Comparison of ENCODE assay signal across 23 cellular contexts in genomic region chr11:119880143-119880542, GRCh38.
DNase-seq lines count a peak whose midpoint lies in the region; ATAC-seq and TF ChIP-seq lines count a peak whose summit lies in the region.
"Had no signal": no experiment of that assay in that cellular context is flagged by ENCODE, and none has a peak within 500 bp of the region (broad histone marks: within the 10 kb centered on the region; RNA-seq: fewer than 3 reads in every experiment).

No MANE protein-coding gene starts in this region.

- no peak overlapping the region for H2BK120ac ChIP-seq in H9 (ENCODE audit: low read depth, low read length, poor library complexity, severe bottlenecking)

- no peaks in the 10 kb centered on the region for H3K79me1 ChIP-seq in H9 (ENCODE audit: insufficient read depth, low read depth, low read length, poor library complexity, severe bottlenecking)

- DNase-seq in ELF-1 (ENCODE audit: low read depth, low spot score), result peak; percentile 17
- DNase-seq in H9, result peak; percentile 52
- DNase-seq in left colon, result peak in 1 of 2 donors; percentile 23
- no peak for DNase-seq in progenitor cell of endocrine pancreas (ENCODE audit: low spot score, unreplicated experiment)
- no peak for DNase-seq in NCI-H524 treated with DMSO at 0.1 percent for 48 hours (lab: John Stamatoyannopoulos, UW)
- no peak for DNase-seq in NCI-H1694 treated with DMSO at 0.1 percent for 48 hours (lab: John Stamatoyannopoulos, UW)
- DNase-seq in ACHN, result no peak
- DNase-seq: CD4-positive, alpha-beta T cell; COR-L47; DMS 273 treated with DMSO at 0.1 percent for 48 hours; DMS79 treated with DMSO at 0.1 percent for 48 hours; GOT3; HFFc6; Kasumi-1; NCI-H2081; NCI-H2171; NCI-H345; NCI-H526; SHP77 treated with DMSO at 0.1 percent for 48 hours; SW 1271 had no signal

- no CpG with 5 or more reads among the region's 4 CpGs for WGBS in H9 (ENCODE audit: extremely low coverage, insufficient read length, low lambda C conversion rate)

- intact Hi-C loops in left colon (cut with DNase I, micrococcal nuclease), result no loop called here

- no peaks in the 10 kb centered on the region for H3K23me2 ChIP-seq in H9 (ENCODE audit: insufficient read length, low read depth, low read length, poor library complexity, severe bottlenecking)

- peak; percentile 62 for ATAC-seq in left colon
- ATAC-seq: GM12878 had no signal

- H3K4me1 ChIP-seq in H9 (ENCODE audit: insufficient read depth, low read length), result no peaks in the 10 kb centered on the region

- no peak overlapping the region for H3T11ph ChIP-seq in H9 (ENCODE audit: low read length)

- no peak overlapping the region for H4K91ac ChIP-seq in H9 (ENCODE audit: insufficient read length, low read depth, low read length)

- H3K4me1 Mint-ChIP-seq in H9 (peaks cover 21 to 28% of the 10 kb centered on the region in 2 experiments), progenitor cell of endocrine pancreas (ENCODE audit: low read depth) (peaks cover 20% of the 10 kb centered on the region)

- H2BK12ac ChIP-seq in H9 (ENCODE audit: insufficient read length, low read depth, low read length), result no peak overlapping the region

- H2AFZ ChIP-seq in H9 (ENCODE audit: low read length), result no peak overlapping the region

- no peak overlapping the region for H3K4me2 ChIP-seq in H9 (ENCODE audit: insufficient read depth, insufficient read length, low read length)

- H2BK15ac ChIP-seq in H9 (ENCODE audit: low read depth, low read length), result no peak overlapping the region

- H3K27ac Mint-ChIP-seq in H9 (peak overlapping the region in 1 of 3 experiments; percentile 69; a peak in 1 of 7 replicates), progenitor cell of endocrine pancreas (peak overlapping the region; percentile 84)
- H3K27ac Mint-ChIP-seq: CD4-positive, alpha-beta T cell; HFFc6 had no signal

- no peak overlapping the region for H3K4me3 Mint-ChIP-seq in H9
- H3K4me3 Mint-ChIP-seq in progenitor cell of endocrine pancreas (ENCODE audit: low read depth), result no peak overlapping the region
- H3K4me3 Mint-ChIP-seq: CD4-positive, alpha-beta T cell; HFFc6 had no signal

- H2BK20ac ChIP-seq in H9 (ENCODE audit: low read depth, low read length, poor library complexity, severe bottlenecking), result no peak overlapping the region

- H3K9ac ChIP-seq in H9 (ENCODE audit: extremely low read depth, insufficient read length, low read length), result no peak overlapping the region

- H3K9me3 Mint-ChIP-seq in H9 (no peaks in the 10 kb centered on the region), progenitor cell of endocrine pancreas (ENCODE audit: low read depth) (no peaks in the 10 kb centered on the region)
- H3K9me3 Mint-ChIP-seq: CD4-positive, alpha-beta T cell; HFFc6 had no signal

- no peak overlapping the region for H3K18ac ChIP-seq in H9 (ENCODE audit: insufficient read length, low read depth, low read length)

- no peak overlapping the region for H2BK5ac ChIP-seq in H9 (ENCODE audit: insufficient read length, low read length)

- no peaks in the 10 kb centered on the region for H3K9me3 ChIP-seq in H9 (ENCODE audit: control insufficient read depth, low read depth, low read length)

- no peaks in the 10 kb centered on the region for H4K20me1 ChIP-seq in H9 (ENCODE audit: control insufficient read depth, insufficient read depth, insufficient read length)

- no peak overlapping the region for H3K23ac ChIP-seq in H9 (ENCODE audit: insufficient read length, low read depth, low read length)

- H3K27me3 ChIP-seq in H9 (ENCODE audit: insufficient read depth, low read length), result no peaks in the 10 kb centered on the region

- no peak overlapping the region for H3K56ac ChIP-seq in H9 (ENCODE audit: insufficient read length, low read depth, low read length)

- no peak overlapping the region for H3K27ac ChIP-seq in H9 (ENCODE audit: insufficient read length, low read depth, low read length)
- H3K27ac ChIP-seq: RWPE1, SK-N-MC had no signal

- H4K8ac ChIP-seq in H9 (replicated peaks; ENCODE audit: insufficient read length, low read depth, low read length), result no peak overlapping the region

- in situ Hi-C loops in ACHN (cut with HindIII; ENCODE audit: low pct_ligation_motif_present, low pct_unique_long_range_greater_than_20kb, low sequenced_read_pairs), result no loop called here

- H4K5ac ChIP-seq in H9 (ENCODE audit: insufficient read length, low read depth, low read length), result no peak overlapping the region

- H3K36me3 Mint-ChIP-seq in H9 (ENCODE audit: insufficient read depth in 1 of 3, low read depth in 3 of 3) (no peaks in the 10 kb centered on the region), progenitor cell of endocrine pancreas (ENCODE audit: insufficient read depth) (no peaks in the 10 kb centered on the region)

- TF ChIP-seq CTCF in H9 (conservative IDR thresholded peaks at IDR 0.05) (no peak), progenitor cell of endocrine pancreas (IDR thresholded peaks at IDR 0.05; ENCODE audit: unreplicated experiment) (no peak)

- no peaks in the 10 kb centered on the region for H3K79me2 ChIP-seq in H9 (ENCODE audit: insufficient read depth, low read length)

- H3K27me3 Mint-ChIP-seq in H9 (ENCODE audit: low read depth) (peaks cover 6% of the 10 kb centered on the region), progenitor cell of endocrine pancreas (peaks cover 11% of the 10 kb centered on the region)

- H3K14ac ChIP-seq in H9 (ENCODE audit: insufficient read depth, low read length), result no peak overlapping the region

- H3K4ac ChIP-seq in H9 (ENCODE audit: low read depth, low read length), result no peak overlapping the region

- H2AK5ac ChIP-seq in H9 (ENCODE audit: insufficient read length, low read length), result no peak overlapping the region

Comparison
In these comparisons a context has a peak if more than half of its experiments do, and no peak if none do; other contexts are left out.
1. DNase-seq: peak in ELF-1 (single experiment) and H9 (single experiment); none in progenitor cell of endocrine pancreas (single experiment), NCI-H524 treated with DMSO at 0.1 percent for 48 hours (single experiment), NCI-H1694 treated with DMSO at 0.1 percent for 48 hours (single experiment) and ACHN (single experiment).